ENCODE assay signal across 8 cellular contexts in genomic region chr19:46856062-46857022, GRCh38. TPM values are rescaled to one million over a fixed set of nuclear protein-coding genes. Genes with fewer than 3 reads are reported as not detected.
A peak's percentile ranks its signal among the peaks of the same experiment; 100 is the strongest.
DNase-seq lines count a peak whose midpoint lies in the region; TF ChIP-seq lines count a peak whose summit lies in the region.

No MANE protein-coding gene starts in this region.

- peak overlapping the region; percentile 83 for H3K9ac ChIP-seq in adipocyte (ENCODE audit: low read length)

- in situ Hi-C loops in transverse colon (cut with MboI; ENCODE audit: low pct_ligation_motif_present in 1 of 4, low pct_unique_long_range_greater_than_20kb in 1 of 4, low sequenced_read_pairs in 3 of 4), result loop anchor here in 2 of 4 donors (5.0 to 10.0 kb wide), 2 partner anchors 128 to 136 kb away; no protein-coding TSS in a partner anchor

- DNase-seq in DMS114 treated with DMSO at 0.1 percent for 48 hours (lab: John Stamatoyannopoulos, UW; ENCODE audit: unreplicated experiment), result peak; percentile 78
- DNase-seq in GOT3 (lab: John Stamatoyannopoulos, UW), result peak; percentile 78
- peak; percentile 91 for DNase-seq in NCI-H1048 (lab: John Stamatoyannopoulos, UW)
- peak; percentile 89 for DNase-seq in T follicular helper cell (ENCODE audit: low read depth)
- peak; percentile 98 for DNase-seq in adipocyte (ENCODE audit: low read depth)
- peak; percentile 99 for DNase-seq in cardiac septum (ENCODE audit: low spot score)
- DNase-seq in posterior cingulate gyrus, result peak; percentile 97 to 100 (median 99)
- DNase-seq in transverse colon, result peak; percentile 96

- intact Hi-C loops in cardiac septum (cut with DNase I) (loop anchor here (2.0 to 5.0 kb wide), 2 partner anchors 134 to 256 kb away; partner anchors contain the start of gene ZC3H4), posterior cingulate gyrus (cut with DNase I) (loop anchor here (1.0 kb wide), 2 partner anchors 135 to 176 kb away; no protein-coding TSS in a partner anchor), transverse colon (cut with DNase I; ENCODE audit: low total_unique reads) (loop anchor here (2.0 kb wide), 1 partner anchor 134 kb away; no protein-coding TSS in a partner anchor)

- TF ChIP-seq EP300 in transverse colon (IDR thresholded peaks at IDR 0.05; ENCODE audit: low read depth), result no peak

- H3K27me3 ChIP-seq in adipocyte (replicated peaks; ENCODE audit: control insufficient read depth, insufficient read depth, low read length), result no peaks in the 10 kb centered on the region
- H3K27me3 ChIP-seq in transverse colon, result no peaks in the 10 kb centered on the region

- no peaks in the 10 kb centered on the region for H3K9me3 ChIP-seq in adipocyte (ENCODE audit: control insufficient read depth, low read length)
- no peaks in the 10 kb centered on the region for H3K9me3 ChIP-seq in transverse colon

- WGBS in transverse colon (ENCODE audit: low coverage in 1 of 2), 2 donors, result 2 to 9% methylated on average over 10 to 40 of the region's 41 CpGs

- H3K36me3 ChIP-seq in adipocyte (ENCODE audit: control insufficient read depth, insufficient read depth, low read length, severe bottlenecking) (no peaks in the 10 kb centered on the region), transverse colon (no peaks in the 10 kb centered on the region)

- H3K4me3 ChIP-seq in adipocyte (ENCODE audit: low read length) (peak overlapping the region; percentile 81), transverse colon (peak overlapping the region in 3 of 4 donors; percentile 12 to 44 (median 30))

- no peak for TF ChIP-seq POLR2A in transverse colon (IDR thresholded peaks at IDR 0.05)

- H3K27ac ChIP-seq in transverse colon, result peak overlapping the region; percentile 76 to 79 (median 78)

- peak; percentile 60 to 82 (median 72) for TF ChIP-seq CTCF in transverse colon (IDR thresholded peaks at IDR 0.05)

- peaks cover 21% of the 10 kb centered on the region for H3K4me1 ChIP-seq in adipocyte (ENCODE audit: control insufficient read depth, insufficient read depth, low read length)
- H3K4me1 ChIP-seq in transverse colon, result peaks cover 0 to 35% (median 15%) of the 10 kb centered on the region in 4 donors

RNA-seq across cellular contexts. Expression of gene ARHGAP35, which starts 4.5 kb away (rescaled TPM):
- total RNA-seq in cardiac septum (93.0 TPM), transverse colon (100 to 1,000 TPM in 2 of 4 donors, 10 to 100 TPM in 2; 77.1 to 159 (median 98.4) TPM)

RNA-seq across cellular contexts. Expression of gene AP2S1, which starts 5.7 kb away (rescaled TPM):
- total RNA-seq in cardiac septum, result 77.3 TPM
- 10 to 100 TPM; 50.1 to 96.9 (median 61.2) TPM for total RNA-seq in transverse colon

Comparison
In these comparisons a context has a peak if more than half of its experiments do, and no peak if none do; other contexts are left out.
1. Peak in every context shown above with its lines: DNase-seq, H3K4me3 ChIP-seq and H3K27ac ChIP-seq.